8 cellular contexts compared by ENCODE assay signal in the genomic region with DNA sequence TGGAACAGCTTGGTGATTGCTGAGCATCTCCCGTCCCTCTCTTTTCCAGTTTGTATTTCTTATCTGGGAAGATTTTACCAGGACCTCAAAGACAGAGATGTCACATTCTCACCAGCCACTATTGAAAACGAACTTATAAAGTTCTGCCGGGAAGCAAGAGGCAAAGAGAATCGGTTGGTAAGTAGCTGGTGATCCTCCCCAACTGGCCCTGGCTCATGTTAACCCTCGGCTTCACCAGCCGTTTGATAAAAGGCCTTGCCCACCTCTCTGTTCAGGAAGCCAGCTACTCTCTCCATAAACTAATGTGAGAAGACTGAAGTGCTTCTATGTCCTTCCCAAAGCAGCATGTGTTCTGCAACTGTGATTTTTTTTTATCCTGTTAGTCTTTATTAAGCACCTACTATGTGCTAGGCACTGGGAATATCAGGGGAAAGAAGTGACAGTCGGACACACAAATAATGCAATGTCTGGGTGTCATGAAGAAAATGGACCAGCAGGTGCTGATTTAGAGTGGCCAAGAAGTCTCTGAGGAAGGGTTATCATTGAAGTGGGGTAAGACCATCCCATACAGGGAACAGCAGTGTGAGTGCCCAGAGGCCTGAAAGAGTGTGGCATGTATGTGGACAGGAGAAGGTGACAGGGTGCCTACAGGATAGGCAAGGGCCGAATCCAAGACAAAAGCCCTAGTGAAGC. TPM values are rescaled to one million over a fixed set of nuclear protein-coding genes. Genes with fewer than 3 reads are reported as not detected.
DNase-seq lines count a peak whose midpoint lies in the region; ATAC-seq, FAIRE-seq and TF ChIP-seq lines count a peak whose summit lies in the region.

No MANE protein-coding gene starts in this region.

- peaks cover 64% of the 10 kb centered on the region for H3K79me2 ChIP-seq in astrocyte (ENCODE audit: insufficient read depth, low read length)

- H3K27me3 ChIP-seq in heart left ventricle (no peaks in the 10 kb centered on the region), astrocyte (ENCODE audit: insufficient read depth, low read length) (no peaks in the 10 kb centered on the region), right lobe of liver (no peaks in the 10 kb centered on the region), upper lobe of right lung (no peaks in the 10 kb centered on the region)

- 27 to 34% (median 29%) methylated on average over 8 of the region's 8 CpGs for WGBS in heart left ventricle, 4 donors
- WGBS in right lobe of liver (ENCODE audit: insufficient coverage, low coverage, low lambda C conversion rate, missing lambda C conversion rate): 15% methylated on average over 8 of the region's 8 CpGs

- H3K36me3 ChIP-seq in heart left ventricle (peaks cover 0 to 34% (median 27%) of the 10 kb centered on the region in 9 donors), astrocyte (ENCODE audit: insufficient read depth, low read length) (peaks cover 19% of the 10 kb centered on the region), right lobe of liver (peaks cover 0 to 19% (median 11%) of the 10 kb centered on the region in 4 donors), upper lobe of right lung (peaks cover 22% of the 10 kb centered on the region)

- H3K4me1 ChIP-seq in heart left ventricle (peaks cover 20 to 60% (median 46%) of the 10 kb centered on the region in 12 donors), astrocyte (ENCODE audit: insufficient read depth, low read length) (peaks cover 40% of the 10 kb centered on the region), right lobe of liver (peaks cover 0 to 53% (median 18%) of the 10 kb centered on the region in 4 donors), upper lobe of right lung (peaks cover 42% of the 10 kb centered on the region)

- H3K27ac Mint-ChIP-seq in astrocyte (ENCODE audit: unreplicated experiment): peak overlapping the region; percentile 84

- H3K27ac ChIP-seq in heart left ventricle (peak overlapping the region in 8 of 12 donors; percentile 79 to 97 (median 94)), astrocyte (ENCODE audit: low read depth, low read length) (peak overlapping the region; percentile 70), right lobe of liver (peak overlapping the region in 1 of 3 donors; percentile 80), upper lobe of right lung (peak overlapping the region; percentile 97)

- no peak overlapping the region for H2AFZ ChIP-seq in astrocyte (ENCODE audit: low read depth, low read length)

- TF ChIP-seq CTCF in heart left ventricle (IDR thresholded peaks at IDR 0.05) (peak in 1 of 12 donors; percentile 7), astrocyte (IDR thresholded peaks at IDR 0.05; ENCODE audit: insufficient read depth, low read depth, low read length) (no peak), right lobe of liver (IDR thresholded peaks at IDR 0.05) (no peak), upper lobe of right lung (IDR thresholded peaks at IDR 0.05) (no peak)

- TF ChIP-seq POLR2A in heart left ventricle (IDR thresholded peaks at IDR 0.05) (no peak), right lobe of liver (IDR thresholded peaks at IDR 0.05) (no peak)

- no peaks in the 10 kb centered on the region for H3K27me3 Mint-ChIP-seq in astrocyte (ENCODE audit: low read depth, unreplicated experiment)

- H3K9me3 ChIP-seq in heart left ventricle (no peaks in the 10 kb centered on the region), astrocyte (ENCODE audit: insufficient read depth, low read depth, low read length) (no peaks in the 10 kb centered on the region), right lobe of liver (no peaks in the 10 kb centered on the region), upper lobe of right lung (no peaks in the 10 kb centered on the region)

- no peaks in the 10 kb centered on the region for H3K9me3 Mint-ChIP-seq in astrocyte (ENCODE audit: unreplicated experiment)

- peak overlapping the region; percentile 90 for H3K4me2 ChIP-seq in astrocyte (ENCODE audit: low read length)

- no peak for DNase-seq in heart left ventricle
- DNase-seq in Right ventricle myocardium inferior (ENCODE audit: missing footprints): no peak
- no peak for DNase-seq in astrocyte (ENCODE audit: low read depth)
- DNase-seq in right lobe of liver: peak in 1 of 3 donors; percentile 18
- no peak for DNase-seq in upper lobe of right lung
- DNase-seq in superior temporal gyrus (ENCODE audit: extremely low spot score): no peak
- no peak for DNase-seq in NCI-H187 (lab: John Stamatoyannopoulos, UW)
- no peak for DNase-seq in RCC 7860 (ENCODE audit: low spot score)

- H3K36me3 Mint-ChIP-seq in astrocyte (ENCODE audit: low read depth, unreplicated experiment): peaks cover 6% of the 10 kb centered on the region

- peak overlapping the region; percentile 97 for H3K4me3 Mint-ChIP-seq in astrocyte (ENCODE audit: unreplicated experiment)

- H3K4me1 Mint-ChIP-seq in astrocyte (ENCODE audit: low read depth, unreplicated experiment): peaks cover 23% of the 10 kb centered on the region

- no peak for ATAC-seq in heart left ventricle
- no peak for ATAC-seq in Right ventricle myocardium inferior
- ATAC-seq in right lobe of liver: no peak
- ATAC-seq in upper lobe of right lung: no peak

- no peak for FAIRE-seq in astrocyte (lab: Jason Lieb, UNC)
- FAIRE-seq in RCC 7860 (lab: Jason Lieb, UNC): no peak

- peaks cover 50% of the 10 kb centered on the region for H4K20me1 ChIP-seq in astrocyte (ENCODE audit: insufficient read depth, low read length)

- H3K4me3 ChIP-seq in heart left ventricle (peak overlapping the region; percentile 62 to 97 (median 82)), astrocyte (ENCODE audit: insufficient read depth, low read depth, low read length) (peak overlapping the region; percentile 99), right lobe of liver (peak overlapping the region; percentile 91 to 94 (median 94)), upper lobe of right lung (peak overlapping the region; percentile 95)

- intact Hi-C loops in heart left ventricle (cut with DNase I) (loop anchor here in 8 of 10 donors (5.0 to 10.0 kb wide), 9 partner anchors 288 to 1042 kb away; a partner anchor contains a TSS), Right ventricle myocardium inferior (cut with DNase I) (loop anchor here (5.0 kb wide), 1 partner anchor 286 kb away; a partner anchor contains a TSS), right lobe of liver (cut with DNase I) (no loop called here), upper lobe of right lung (cut with DNase I) (no loop called here)

- H3K9ac ChIP-seq in astrocyte (ENCODE audit: low read length): peak overlapping the region; percentile 100

RNA-seq across cellular contexts. Expression of a gene that starts 1.2 kb away (rescaled TPM):
- 10 to 100 TPM; 22.3 to 87.2 (median 47.5) TPM for total RNA-seq in heart left ventricle
- polyA plus RNA-seq in heart left ventricle: 100 to 1,000 TPM in 1 of 2 donors, 10 to 100 TPM in 1; 21.2 to 130 TPM
- total RNA-seq in Right ventricle myocardium inferior: 46.1 TPM
- 125 and 131 TPM in 2 replicates for total RNA-seq in astrocyte
- 100 to 1,000 TPM in 2 of 6 experiments, 10 to 100 TPM in 4; 60.9 to 128 (median 81.8) TPM for total RNA-seq in right lobe of liver
- 80.3 TPM for total RNA-seq in upper lobe of right lung

RNA-seq across cellular contexts. Expression of a gene that starts 4.8 kb away (rescaled TPM):
- total RNA-seq in heart left ventricle: 10 to 100 TPM; 12.7 to 21.5 (median 16.2) TPM
- 10 to 100 TPM in 1 of 2 donors, 1 to 10 TPM in 1; 4.0 to 15.7 TPM for polyA plus RNA-seq in heart left ventricle
- total RNA-seq in Right ventricle myocardium inferior: 11.8 TPM
- total RNA-seq in astrocyte: 23.5 and 24.3 TPM in 2 replicates
- total RNA-seq in right lobe of liver: 10 to 100 TPM in 2 of 6 experiments, 1 to 10 TPM in 4; 7.1 to 14.1 (median 9.4) TPM
- total RNA-seq in upper lobe of right lung: 26.4 TPM

Comparison
In these comparisons a context has a peak if more than half of its experiments do, and no peak if none do; other contexts are left out.
1. intact Hi-C loops: an anchor here in heart left ventricle (5.0 to 10.0 kb wide) and Right ventricle myocardium inferior (5.0 kb wide); none called in right lobe of liver and upper lobe of right lung.